ENCODE assay signal across 30 cellular contexts in genomic region chr10:61608255-61609040, GRCh38. TPM values are rescaled to one million over a fixed set of nuclear protein-coding genes. Genes with fewer than 3 reads are reported as not detected.
A peak's percentile ranks its signal among the peaks of the same experiment; 100 is the strongest.
DNase-seq lines count a peak whose midpoint lies in the region; ATAC-seq, FAIRE-seq and TF ChIP-seq lines count a peak whose summit lies in the region.
"Had no signal": no experiment of that assay in that cellular context is flagged by ENCODE, and none has a peak within 500 bp of the region (broad histone marks: within the 10 kb centered on the region; RNA-seq: fewer than 3 reads in every experiment).

No MANE protein-coding gene starts in this region.

- TF ChIP-seq RAD21 in K562 (CRISPR knock-in tag; conservative IDR thresholded peaks at IDR 0.05 in 1 of 2, IDR thresholded peaks at IDR 0.05 in 1 of 2) = no peak

- TF ChIP-seq POLR2A in K562 (conservative IDR thresholded peaks at IDR 0.05) (no peak), testis (IDR thresholded peaks at IDR 0.05) (no peak)

- TF ChIP-seq CTCF in AG10803 (conservative IDR thresholded peaks at IDR 0.05; ENCODE audit: low read length) (no peak), K562 (IDR thresholded peaks at IDR 0.05 in 2 of 3, conservative IDR thresholded peaks at IDR 0.05 in 1 of 3; ENCODE audit: insufficient read depth in 2 of 3, low read depth in 1 of 3, low read length in 3 of 3) (no peak), kidney (IDR thresholded peaks at IDR 0.05; ENCODE audit: borderline replicate concordance, extremely low read depth, insufficient read depth) (no peak), testis (IDR thresholded peaks at IDR 0.05) (no peak)

- H4K20me1 ChIP-seq in K562 (replicated peaks; ENCODE audit: control insufficient read depth, insufficient read depth, low read length) = no peaks in the 10 kb centered on the region

- WGBS in K562 (ENCODE audit: insufficient coverage, low coverage, missing lambda C conversion rate) = 56% methylated on average over 8 of the region's 8 CpGs
- WGBS in testis, 2 donors = 83 to 87% methylated on average over 8 of the region's 8 CpGs

- POLR2A ChIA-PET in K562 (lab: Yijun Ruan, JAX) = no interaction called here

- no peak for TF ChIP-seq EP300 in K562 (IDR thresholded peaks at IDR 0.05; ENCODE audit: low read length)

- H3K9me3 ChIP-seq in K562 (replicated peaks; ENCODE audit: control insufficient read depth, insufficient read depth, low read depth, low read length) = no peaks in the 10 kb centered on the region
- no peaks in the 10 kb centered on the region for H3K9me3 ChIP-seq in kidney (ENCODE audit: control insufficient read depth in 1 of 2, low read length in 2 of 2)
- H3K9me3 ChIP-seq in testis = no peaks in the 10 kb centered on the region
- H3K9me3 ChIP-seq: colonic mucosa, esophagus squamous epithelium, heart left ventricle, upper lobe of right lung had no signal

- H3K9ac ChIP-seq in K562 (ENCODE audit: insufficient read depth in 1 of 2, low read depth in 2 of 2, low read length in 2 of 2) (no peak overlapping the region), kidney (ENCODE audit: low read length in 2 of 2) (no peak overlapping the region)

- no peak for ATAC-seq in K562
- ATAC-seq: effector memory CD8-positive, alpha-beta T cell; heart left ventricle; Panc1; stimulated activated effector memory CD8-positive, alpha-beta T cell treated with anti-CD3 and anti-CD28 coated beads, Interleukin-12 subunit alpha, Interleukin-12 subunit beta, amount 100 ng/mL, for 72 hours; T-cell; upper lobe of right lung had no signal

- no peaks in the 10 kb centered on the region for H3K9me1 ChIP-seq in K562 (ENCODE audit: control insufficient read depth, insufficient read depth, low read length)

- no peaks in the 10 kb centered on the region for H3K79me2 ChIP-seq in K562 (ENCODE audit: control insufficient read depth, insufficient read depth, low read length)

- H3K27me3 ChIP-seq in K562 (ENCODE audit: control insufficient read depth in 2 of 2, insufficient read depth in 2 of 2, low read length in 2 of 2) (no peaks in the 10 kb centered on the region), testis (no peaks in the 10 kb centered on the region)
- H3K27me3 ChIP-seq: brain microvascular endothelial cell, colonic mucosa, esophagus squamous epithelium, heart left ventricle, upper lobe of right lung had no signal

- no TSS peak for BruUV-seq in K562 (replicated peaks; lab: Mats Ljungman, UMichigan)

- intact Hi-C loops in K562 (cut with micrococcal nuclease) = no loop called here
- intact Hi-C loops in kidney (cut with DNase I) = no loop called here
- intact Hi-C loops in testis (cut with DNase I; ENCODE audit: low total_unique reads) = no loop called here

- no peaks in the 10 kb centered on the region for H3K36me3 ChIP-seq in K562 (ENCODE audit: control insufficient read depth, insufficient read depth, low read length)
- no peaks in the 10 kb centered on the region for H3K36me3 ChIP-seq in kidney (ENCODE audit: control insufficient read depth in 1 of 2, insufficient read depth in 2 of 2, low read length in 2 of 2)
- no peaks in the 10 kb centered on the region for H3K36me3 ChIP-seq in testis (ENCODE audit: low read depth, missing control alignments)
- H3K36me3 ChIP-seq: brain microvascular endothelial cell, colonic mucosa, esophagus squamous epithelium, heart left ventricle, upper lobe of right lung had no signal

- H3K4me2 ChIP-seq in K562 (ENCODE audit: insufficient read depth, low read length) = no peak overlapping the region

- in situ Hi-C loops in K562 (cut with MboI) = no loop called here

- DNase-seq in AG10803 (ENCODE audit: low read depth) (peak; percentile 51), HTR-8/SVneo (ENCODE audit: insufficient read length, low spot score) (peak; percentile 9), K562 (ENCODE audit: extremely low read depth in 1 of 4, low spot score in 3 of 4) (no peak), kidney (no peak), testis (no peak), NCI-H345 treated with DMSO at 0.1 percent for 48 hours (lab: John Stamatoyannopoulos, UW; ENCODE audit: unreplicated experiment) (no peak), islet precursor cell (no peak), KG1 (lab: John Stamatoyannopoulos, UW) (no peak)
- DNase-seq: activated CD4-positive, alpha-beta memory T cell treated with anti-CD3 and anti-CD28 coated beads, Interleukin-2, amount 10 ng/mL, durations not matched to agents 7 days and 5 days; activated effector memory CD4-positive, alpha-beta T cell treated with Interleukin-2 at 50 U/mL for 16 hours; activated naive CD8-positive, alpha-beta T cell treated with anti-CD3 and anti-CD28 coated beads, Interleukin-2, amount 10 ng/mL, durations not matched to agents 7 days and 5 days; brain microvascular endothelial cell; C1 segment of cervical spinal cord; colonic mucosa; effector memory CD8-positive, alpha-beta T cell; esophagus squamous epithelium; HCEC 1CT; heart left ventricle; MM.1S; NCI-H1417 treated with DMSO at 0.1 percent for 48 hours; NCI-H524 treated with DMSO at 0.1 percent for 48 hours; SHP77 treated with DMSO at 0.1 percent for 48 hours; small intestine; stimulated activated CD4-positive, alpha-beta T cell treated with anti-CD3 and anti-CD28 coated beads, Interleukin-2, amount 100 ng/mL, for 24 hours; substantia nigra; T-cell; upper lobe of right lung had no signal

- FAIRE-seq in HTR-8/SVneo (lab: Jason Lieb, UNC) (no peak), K562 (lab: Jason Lieb, UNC) (no peak), kidney (lab: Jason Lieb, UNC) (peak; percentile 79)
- FAIRE-seq: small intestine had no signal

- H3K4me3 ChIP-seq in AG10803 (ENCODE audit: low read length) (no peak overlapping the region), K562 (no peak overlapping the region), kidney (ENCODE audit: low read length in 2 of 2) (no peak overlapping the region), testis (no peak overlapping the region)
- H3K4me3 ChIP-seq: colonic mucosa, esophagus squamous epithelium, heart left ventricle, upper lobe of right lung had no signal

- H3K27ac ChIP-seq in K562 (ENCODE audit: extremely low read depth, low read depth, low read length) (no peak overlapping the region), kidney (ENCODE audit: low read depth in 2 of 2, low read length in 2 of 2) (no peak overlapping the region), testis (no peak overlapping the region)
- H3K27ac ChIP-seq: brain microvascular endothelial cell, colonic mucosa, esophagus squamous epithelium, heart left ventricle, upper lobe of right lung had no signal

- H2AFZ ChIP-seq in K562 (ENCODE audit: low read depth, low read length) = no peak overlapping the region

- CTCF ChIA-PET in K562 (lab: Yijun Ruan, JAX; ENCODE audit: low intra/inter-chr PET ratio) = no interaction called here

- H3K4me1 ChIP-seq in K562 (replicated peaks in 1 of 2; ENCODE audit: control insufficient read depth in 2 of 2, insufficient read depth in 2 of 2, low read length in 2 of 2) (no peaks in the 10 kb centered on the region), kidney (ENCODE audit: control insufficient read depth in 1 of 2, insufficient read depth in 1 of 2, low read depth in 1 of 2, low read length in 2 of 2) (peaks cover 0 to 10% of the 10 kb centered on the region in 2 donors), testis (peaks cover 3% of the 10 kb centered on the region)
- H3K4me1 ChIP-seq: colonic mucosa had no signal

TF ChIP-seq in K562, 482 proteins besides CTCF, POLR2A, EP300 and RAD21 (continues in another document):
- TF ChIP-seq SNIP1 (IDR thresholded peaks at IDR 0.05; ENCODE audit: low read depth) = no peak
- TF ChIP-seq TRIM24 (IDR thresholded peaks at IDR 0.05) = no peak
- TF ChIP-seq PHF8 (IDR thresholded peaks at IDR 0.05; ENCODE audit: borderline replicate concordance, low read length) = no peak
- TF ChIP-seq E2F8 (IDR thresholded peaks at IDR 0.05; ENCODE audit: low read depth, partially characterized antibody) = no peak

RNA-seq across cellular contexts. Expression of gene CABCOCO1, which starts 54.3 kb away (rescaled TPM):
- total RNA-seq in K562 (2011; cell fraction: chromatin; rRNA removed; ENCODE audit: low replicate concordance) = not detected in 2 replicates
- total RNA-seq in K562 (2011; cell fraction: nucleolus; rRNA removed) = not detected in 2 replicates
- total RNA-seq in K562 (2011; cell fraction: nucleoplasm; rRNA removed) = not detected in 2 replicates
- total RNA-seq in K562 (2014; rRNA removed) (not detected in 2 replicates), K562 (2014; rRNA removed; fragmentation: Illumina TruSeq; extraction: Trizol) (not detected in 2 replicates), K562 (2015; rRNA removed; fragmentation: Illumina TruSeq; extraction: Trizol) (not detected in 2 replicates), K562 (2021) (not detected in 2 replicates), kidney (2.3 TPM), testis (10 to 100 TPM in 1 of 2 donors, 1 to 10 TPM in 1; 2.5 to 10.2 TPM)
- polyA plus RNA-seq in K562 (2011; rRNA removed) (not detected in 2 replicates), K562 (2014; fragmentation: Illumina TruSeq; extraction: Trizol) (not detected in 2 replicates), K562 (2014; fragmentation: Nextera tagmentation; extraction: Ambion mirVana) (under 1 TPM in 1 of 2 experiments, not detected in 1; 0.04 TPM), K562 (2014; rRNA removed) (not detected in 2 replicates), kidney (ENCODE audit: insufficient read depth, low read depth, low replicate concordance) (1.5 TPM), testis (ENCODE audit: insufficient read depth, low read depth, low replicate concordance) (26.0 TPM)
- not detected in 2 replicates for polyA plus RNA-seq in K562 (2011; cell fraction: cytosol; rRNA removed)
- polyA plus RNA-seq in K562 (2011; cell fraction: nucleus; rRNA removed) = not detected in 2 replicates
- polyA plus RNA-seq in K562 (2012) = not detected in 2 replicates
- polyA minus RNA-seq in K562 (2011; rRNA and poly(A)+ RNA removed) = not detected in 2 replicates
- not detected in 2 replicates for polyA minus RNA-seq in K562 (2011; cell fraction: cytosol; rRNA and poly(A)+ RNA removed)
- polyA minus RNA-seq in K562 (2011; cell fraction: nucleus; rRNA and poly(A)+ RNA removed) = 0.22 TPM in 1 of 2 replicates, not detected in the other
- total RNA-seq: activated CD4-positive, alpha-beta memory T cell treated with anti-CD3 and anti-CD28 coated beads, Interleukin-2, amount 10 ng/mL, durations not matched to agents 7 days and 5 days; activated naive CD8-positive, alpha-beta T cell treated with anti-CD3 and anti-CD28 coated beads, Interleukin-2, amount 10 ng/mL, durations not matched to agents 7 days and 5 days; colonic mucosa; progenitor cell of endocrine pancreas; T-cell; upper lobe of right lung had no signal
- polyA plus RNA-seq: heart left ventricle had no signal

Comparison
In these comparisons a context has a peak if more than half of its experiments do, and no peak if none do; other contexts are left out.
1. DNase-seq: peak in AG10803 (single experiment) and HTR-8/SVneo (single experiment); none in K562 (0 of 4), kidney (single experiment), testis (single experiment), NCI-H345 treated with DMSO at 0.1 percent for 48 hours (single experiment), islet precursor cell (single experiment) and KG1 (single experiment).